In genomic region chr15:52528465-52529288, GRCh38 we compare ENCODE assay signal across 8 cellular contexts. TPM values are rescaled to one million over a fixed set of nuclear protein-coding genes. Genes with fewer than 3 reads are reported as not detected.
DNase-seq lines count a peak whose midpoint lies in the region; ATAC-seq and TF ChIP-seq lines count a peak whose summit lies in the region.

TSS of gene MYO5A (minus strand) at chr15:52528880. CDS start at chr15:52528806, 74 bp downstream.

- H3K4me3 ChIP-seq in duodenal mucosa (ENCODE audit: low read depth in 1 of 2, low read length in 2 of 2) = peak within 1 kb of the TSS; percentile 61 to 82
- peak within 1 kb of the TSS; percentile 91 for H3K4me3 ChIP-seq in lung

- TF ChIP-seq CTCF in lung (IDR thresholded peaks at IDR 0.05; ENCODE audit: control extremely low read depth, extremely low read depth) = no peak

- peak; percentile 68 for ATAC-seq in GM18861 (IDR thresholded peaks at IDR 0.05; ENCODE audit: unreplicated experiment)
- ATAC-seq in HG03066 (IDR thresholded peaks at IDR 0.05; ENCODE audit: low read depth, unreplicated experiment) = peak; percentile 75
- peak; percentile 96 for ATAC-seq in lung (ENCODE audit: insufficient read depth, low FRiP score)

- H3K9me3 ChIP-seq in duodenal mucosa (ENCODE audit: control insufficient read depth in 1 of 2, low read length in 2 of 2) (no peaks in the 10 kb centered on the region), lung (ENCODE audit: control insufficient read depth in 2 of 2, insufficient read depth in 1 of 2, low read length in 1 of 2) (no peaks in the 10 kb centered on the region)

- H3K27me3 ChIP-seq in duodenal mucosa (ENCODE audit: control insufficient read depth in 1 of 2, insufficient read depth in 2 of 2, low read length in 2 of 2) (peaks cover 19 to 22% of the 10 kb centered on the region in 2 donors), lung (ENCODE audit: control insufficient read depth, insufficient read depth) (no peaks in the 10 kb centered on the region)

- H3K9ac ChIP-seq in duodenal mucosa (ENCODE audit: low read depth in 1 of 2, low read length in 2 of 2) = peak within 1 kb of the TSS; percentile 47 to 59

- WGBS in lung, 2 donors = 1% methylated on average over 68 to 103 of the region's 103 CpGs

- peaks cover 10 to 21% of the 10 kb centered on the region in 2 donors for H3K4me1 ChIP-seq in duodenal mucosa (ENCODE audit: control insufficient read depth in 1 of 2, insufficient read depth in 2 of 2, low read length in 2 of 2)
- peaks cover 3 to 4% of the 10 kb centered on the region in 2 donors for H3K4me1 ChIP-seq in lung (ENCODE audit: control insufficient read depth in 2 of 2, insufficient read depth in 2 of 2, low read length in 2 of 2)

- H3K27ac ChIP-seq in duodenal mucosa (ENCODE audit: low read depth, low read length) = no peak within 1 kb of the TSS
- peak within 1 kb of the TSS; percentile 87 for H3K27ac ChIP-seq in lung (ENCODE audit: low read depth in 1 of 2, low read length in 1 of 2)

- H3K36me3 ChIP-seq in duodenal mucosa (ENCODE audit: control insufficient read depth in 1 of 2, insufficient read depth in 2 of 2, low read length in 2 of 2) (no peaks in the 10 kb centered on the region), lung (ENCODE audit: control insufficient read depth in 2 of 2, insufficient read depth in 2 of 2, low read length in 2 of 2) (no peaks in the 10 kb centered on the region)

- DNase-seq in AG08396 (ENCODE audit: low spot score) = peak; percentile 90
- peak; percentile 17 to 68 for DNase-seq in NCI-H446 (lab: John Stamatoyannopoulos, UW)
- peak; percentile 75 to 78 for DNase-seq in activated CD4-positive, alpha-beta T cell treated with anti-CD3 and anti-CD28 coated beads, Interleukin-2, amount 50 U/mL, for 48 hours
- DNase-seq in lung (ENCODE audit: low spot score) = peak; percentile 65
- DNase-seq in stimulated activated CD4-positive, alpha-beta T cell treated with anti-CD3 and anti-CD28 coated beads, TNF-alpha, amount 100 ng/mL, for 4 hours (ENCODE audit: low read depth in 3 of 3) = peak; percentile 62 to 67 (median 67)

RNA-seq across cellular contexts. Expression of gene MYO5A, which starts in this region (rescaled TPM):
- 10 to 100 TPM; 15.1 to 30.5 TPM for total RNA-seq in lung
- polyA plus RNA-seq in lung = 10 to 100 TPM in 1 of 2 donors, 1 to 10 TPM in 1; 4.5 to 11.5 TPM
